Comparison of ENCODE assay signal across 34 cellular contexts in the genomic region with DNA sequence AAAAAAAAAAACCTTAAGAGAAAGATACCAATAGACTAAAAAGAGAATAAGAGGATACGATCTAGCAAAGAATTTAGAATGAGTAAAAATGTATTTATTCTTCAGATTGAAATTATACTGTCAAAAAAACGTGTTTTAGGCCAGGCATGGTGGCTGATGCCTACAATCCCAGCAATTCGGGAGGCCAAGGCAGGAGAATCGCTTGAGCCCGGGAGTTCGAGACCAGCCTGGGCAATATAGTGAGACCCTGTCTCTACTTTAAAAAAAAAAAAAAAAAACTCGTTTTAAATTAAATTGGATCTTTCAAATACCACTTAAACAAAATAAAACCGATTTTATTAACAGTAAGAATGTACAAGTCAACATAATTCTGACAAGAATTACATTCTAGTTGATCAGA.
"Had no signal": no experiment of that assay in that cellular context is flagged by ENCODE, and none has a peak within 500 bp of the region (broad histone marks: within the 10 kb centered on the region; RNA-seq: fewer than 3 reads in every experiment).

No MANE protein-coding gene starts in this region.

- DNase-seq: Karpas-422, Kasumi-1, MG63, MM.1S, MV-4-11, NCI-H1048, NCI-H1092, NCI-H1092 treated with DMSO at 0.1 percent for 48 hours, NCI-H1105, NCI-H1105 treated with DMSO at 0.1 percent for 48 hours, NCI-H1417, NCI-H1417 treated with DMSO at 0.1 percent for 48 hours, NCI-H1436, NCI-H1436 treated with DMSO at 0.1 percent for 48 hours, NCI-H146, NCI-H1694, NCI-H1694 treated with DMSO at 0.1 percent for 48 hours, NCI-H187, NCI-H187 treated with DMSO at 0.1 percent for 48 hours, NCI-H1930, NCI-H2029, NCI-H2029 treated with DMSO at 0.1 percent for 48 hours, NCI-H2081, NCI-H2081 treated with DMSO at 0.1 percent for 48 hours, NCI-H2107, NCI-H2171, NCI-H2171 treated with DMSO at 0.1 percent for 48 hours, NCI-H2227 treated with DMSO at 0.1 percent for 48 hours, NCI-H226, NCI-H345, NCI-H446, NCI-H446 treated with DMSO at 0.1 percent for 48 hours, NCI-H510A, NCI-H510A treated with DMSO at 0.1 percent for 48 hours had no signal
